ENCODE assay signal across 11 cellular contexts in the genomic region with DNA sequence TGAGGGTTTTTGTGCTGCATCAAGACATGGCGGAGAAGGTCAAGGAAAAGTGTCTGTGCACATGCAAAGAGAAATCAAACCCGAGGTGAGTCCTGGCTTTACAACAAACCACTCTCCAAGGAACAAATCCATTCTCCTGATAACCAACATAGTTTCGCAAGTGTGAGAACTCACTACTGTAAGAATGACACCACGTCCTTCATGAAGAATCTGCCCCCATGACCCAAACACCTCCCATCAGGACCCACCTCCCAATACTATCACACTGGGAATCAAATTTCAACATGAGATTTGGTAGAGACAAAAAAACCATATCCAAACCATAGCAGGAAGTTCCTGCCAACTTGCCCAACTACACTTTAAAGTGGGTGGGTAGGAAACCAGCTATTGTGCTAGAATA. TPM values are rescaled to one million over a fixed set of nuclear protein-coding genes. Genes with fewer than 3 reads are reported as not detected.
DNase-seq lines count a peak whose midpoint lies in the region; ATAC-seq and TF ChIP-seq lines count a peak whose summit lies in the region.
"Had no signal": no experiment of that assay in that cellular context is flagged by ENCODE, and none has a peak within 500 bp of the region (broad histone marks: within the 10 kb centered on the region; RNA-seq: fewer than 3 reads in every experiment).

No MANE protein-coding gene starts in this region.

- no peak overlapping the region for H3K9ac ChIP-seq in IMR-90 (ENCODE audit: low read depth, low read length)

- H3K4me1 Mint-ChIP-seq in Caco-2 (ENCODE audit: low read depth, unreplicated experiment): peaks cover 30% of the 10 kb centered on the region
- peaks cover 39% of the 10 kb centered on the region for H3K4me1 Mint-ChIP-seq in activated T-cell treated with anti-CD3 and anti-CD28 coated beads, Interleukin-2, amount 50 U/mL, for 4 hours (ENCODE audit: low read depth)

- H3K36me3 Mint-ChIP-seq in Caco-2 (ENCODE audit: insufficient read depth, unreplicated experiment): peaks cover 22% of the 10 kb centered on the region
- no peaks in the 10 kb centered on the region for H3K36me3 Mint-ChIP-seq in activated T-cell treated with anti-CD3 and anti-CD28 coated beads, Interleukin-2, amount 50 U/mL, for 4 hours (ENCODE audit: insufficient read depth)

- no peak for ATAC-seq in IMR-90 (ENCODE audit: low read depth)
- ATAC-seq in activated T-cell treated with anti-CD3 and anti-CD28 coated beads, Interleukin-2, amount 50 U/mL, for 4 hours: no peak
- ATAC-seq: activated CD4-positive, CD25-positive, alpha-beta regulatory T cell treated with anti-CD3 and anti-CD28 coated beads, Interleukin-2, amount 50 U/mL, for 24 hours had no signal

- H3K9me3 ChIP-seq in Caco-2 (no peaks in the 10 kb centered on the region), IMR-90 (ENCODE audit: control insufficient read depth, insufficient read depth, low read length) (no peaks in the 10 kb centered on the region), neuron (ENCODE audit: low read length) (no peaks in the 10 kb centered on the region)
- H3K9me3 ChIP-seq: Peyer's patch had no signal

- peak overlapping the region; percentile 15; the same call in 1 of the 2 replicates for H4K5ac ChIP-seq in IMR-90 (ENCODE audit: low read depth, low read length)

- H3K14ac ChIP-seq in IMR-90 (replicated peaks; ENCODE audit: low read depth, low read length): peak overlapping the region; percentile 54

- H4K8ac ChIP-seq in IMR-90 (ENCODE audit: low read depth in 2 of 2, low read length in 2 of 2): peak overlapping the region in 1 of 2 experiments; percentile 62; a peak in 2 of 4 replicates

- no peak for DNase-seq in Caco-2
- DNase-seq in IMR-90: peak; percentile 18
- DNase-seq in choroid plexus epithelial cell (ENCODE audit: low read depth): peak; percentile 34
- no peak for DNase-seq in NCI-H1436 (lab: John Stamatoyannopoulos, UW)
- DNase-seq in activated T-cell treated with anti-CD3 and anti-CD28 coated beads, Interleukin-2, amount 50 U/mL, for 48 hours: no peak
- DNase-seq in activated effector memory CD4-positive, alpha-beta T cell treated with Interleukin-2 at 50 U/mL for 16 hours: no peak
- DNase-seq in activated T-cell treated with anti-CD3 and anti-CD28 coated beads, Interleukin-2, amount 50 U/mL, for 4 hours: no peak
- DNase-seq: activated naive CD4-positive, alpha-beta T cell treated with anti-CD3 and anti-CD28 coated beads for 36 hours; Peyer's patch had no signal

- no peak for TF ChIP-seq RAD21 in IMR-90 (IDR thresholded peaks at IDR 0.05; ENCODE audit: low read length)

- no peak overlapping the region for H3K56ac ChIP-seq in IMR-90 (ENCODE audit: extremely low read depth, insufficient read depth, low read length)

- H3K4me2 ChIP-seq in IMR-90 (ENCODE audit: low read depth, low read length): peak overlapping the region; percentile 59

- H2BK15ac ChIP-seq in IMR-90 (ENCODE audit: low read depth, low read length): no peak overlapping the region

- no CpG with 5 or more reads among the region's 4 CpGs for WGBS in IMR-90 (ENCODE audit: extremely low coverage in 2 of 2, insufficient read length in 1 of 2), 2 experiments

- H3K79me1 ChIP-seq in IMR-90 (ENCODE audit: low read depth in 1 of 2, low read length in 2 of 2): peaks cover 15 to 28% of the 10 kb centered on the region in 2 experiments

- CTCF ChIA-PET in Caco-2 (lab: Charles Lee): interaction anchor here (1.0 to 1.1 kb wide), 2 partner anchors 9 to 104 kb away, joined by 3 to 4 read pairs; no protein-coding TSS in a partner anchor
- CTCF ChIA-PET in IMR-90 (lab: Yijun Ruan, JAX): interaction anchor here (1.1 kb wide), 1 partner anchor 104 kb away, joined by 3 read pairs; no protein-coding TSS in a partner anchor

- peak overlapping the region; percentile 21; the same call in 1 of the 2 replicates for H3K23ac ChIP-seq in IMR-90 (ENCODE audit: low read depth, low read length)

- H2AFZ ChIP-seq in IMR-90 (replicated peaks; ENCODE audit: low read length, poor library complexity): no peak overlapping the region
- H2AFZ ChIP-seq in neuron (ENCODE audit: low read depth, low read length): no peak overlapping the region

- no peak overlapping the region for H2AK9ac ChIP-seq in IMR-90 (replicated peaks; ENCODE audit: low read depth, low read length, poor library complexity)

- H3K27ac Mint-ChIP-seq in Caco-2 (ENCODE audit: unreplicated experiment): no peak overlapping the region
- H3K27ac Mint-ChIP-seq: activated naive CD4-positive, alpha-beta T cell treated with anti-CD3 and anti-CD28 coated beads for 36 hours had no signal

- dilution Hi-C loops in IMR-90 (cut with HindIII; ENCODE audit: low sequenced_read_pairs, unreplicated experiment): no loop called here

- H2BK5ac ChIP-seq in IMR-90 (ENCODE audit: low read depth, low read length, poor library complexity, severe bottlenecking): peak overlapping the region; percentile 97

- intact Hi-C loops in Caco-2 (cut with micrococcal nuclease; ENCODE audit: unreplicated experiment): no loop called here
- intact Hi-C loops in IMR-90 (cut with micrococcal nuclease): no loop called here

- H3K36me3 ChIP-seq in Caco-2 (ENCODE audit: control insufficient read depth, insufficient read depth, low read length) (no peaks in the 10 kb centered on the region), IMR-90 (ENCODE audit: control insufficient read depth, insufficient read depth, low read length) (no peaks in the 10 kb centered on the region), neuron (ENCODE audit: insufficient read depth, low read length) (no peaks in the 10 kb centered on the region)
- H3K36me3 ChIP-seq: Peyer's patch had no signal

- TF ChIP-seq CTCF in Caco-2 (IDR thresholded peaks at IDR 0.05; ENCODE audit: insufficient read depth in 1 of 2, low read depth in 1 of 2, low read length in 1 of 2, severe bottlenecking in 1 of 2, unreplicated experiment in 1 of 2) (no peak), IMR-90 (conservative IDR thresholded peaks at IDR 0.05; ENCODE audit: low read depth, low read length) (no peak), choroid plexus epithelial cell (conservative IDR thresholded peaks at IDR 0.05; ENCODE audit: low read depth, low read length) (no peak)

- H3K4me3 Mint-ChIP-seq in Caco-2 (ENCODE audit: unreplicated experiment): peak overlapping the region; percentile 84
- no peak overlapping the region for H3K4me3 Mint-ChIP-seq in activated T-cell treated with anti-CD3 and anti-CD28 coated beads, Interleukin-2, amount 50 U/mL, for 4 hours

- in situ Hi-C loops in IMR-90 (cut with MboI; ENCODE audit: low sequenced_read_pairs): no loop called here

- no peaks in the 10 kb centered on the region for H3K27me3 Mint-ChIP-seq in Caco-2 (ENCODE audit: insufficient read depth, unreplicated experiment)
- H3K27me3 Mint-ChIP-seq in activated T-cell treated with anti-CD3 and anti-CD28 coated beads, Interleukin-2, amount 50 U/mL, for 4 hours (ENCODE audit: low read depth): no peaks in the 10 kb centered on the region

- no peaks in the 10 kb centered on the region for H3K27me3 ChIP-seq in Caco-2 (replicated peaks; ENCODE audit: control insufficient read depth, insufficient read depth, low read length)
- no peaks in the 10 kb centered on the region for H3K27me3 ChIP-seq in IMR-90 (ENCODE audit: control insufficient read depth, insufficient read depth, low read length)
- H3K27me3 ChIP-seq in neuron (ENCODE audit: insufficient read depth, low read length): no peaks in the 10 kb centered on the region
- H3K27me3 ChIP-seq: Peyer's patch had no signal

- no peak overlapping the region for H4K91ac ChIP-seq in IMR-90 (ENCODE audit: insufficient read depth, low read depth, low read length)

- no peaks in the 10 kb centered on the region for H3K9me3 Mint-ChIP-seq in Caco-2 (ENCODE audit: unreplicated experiment)
- no peaks in the 10 kb centered on the region for H3K9me3 Mint-ChIP-seq in activated T-cell treated with anti-CD3 and anti-CD28 coated beads, Interleukin-2, amount 50 U/mL, for 4 hours
- H3K9me3 Mint-ChIP-seq: activated naive CD4-positive, alpha-beta T cell treated with anti-CD3 and anti-CD28 coated beads for 36 hours had no signal

- H3K4me1 ChIP-seq in Caco-2 (peaks cover 26% of the 10 kb centered on the region), IMR-90 (ENCODE audit: control insufficient read depth, insufficient read depth, low read length) (peaks cover 8% of the 10 kb centered on the region), neuron (ENCODE audit: insufficient read depth, low read length) (peaks cover 25% of the 10 kb centered on the region)

- no peaks in the 10 kb centered on the region; the same call in 1 of the 2 replicates for H4K20me1 ChIP-seq in IMR-90 (ENCODE audit: insufficient read depth, low read length)

- H2BK120ac ChIP-seq in IMR-90 (ENCODE audit: low read depth, low read length): no peak overlapping the region

- H3K4me3 ChIP-seq in Caco-2 (ENCODE audit: low read depth, low read length) (no peak overlapping the region), IMR-90 (ENCODE audit: insufficient read depth, low read depth, low read length) (no peak overlapping the region), choroid plexus epithelial cell (ENCODE audit: low read depth, low read length) (no peak overlapping the region), neuron (ENCODE audit: low read length) (peak overlapping the region; percentile 74)

- POLR2A ChIA-PET in Caco-2 (lab: Charles Lee): no interaction called here
- POLR2A ChIA-PET in IMR-90 (lab: Charles Lee; ENCODE audit: unreplicated experiment): no interaction called here

- H3K4ac ChIP-seq in IMR-90 (ENCODE audit: low read depth, low read length): peak overlapping the region; percentile 40

- H3K27ac ChIP-seq in IMR-90 (ENCODE audit: insufficient read depth, low read length): no peak overlapping the region; the same call in 1 of the 2 replicates

- no peak overlapping the region for H2AK5ac ChIP-seq in IMR-90 (ENCODE audit: low read depth, low read length)

- BruUV-seq in Caco-2 (replicated peaks; lab: Mats Ljungman, UMichigan): no TSS peak
- BruUV-seq in IMR-90 (replicated peaks; lab: Mats Ljungman, UMichigan): no TSS peak

- peaks cover 7% of the 10 kb centered on the region for H3K9me1 ChIP-seq in IMR-90 (ENCODE audit: insufficient read depth, low read length)

- no peak for TF ChIP-seq POLR2A in IMR-90 (IDR thresholded peaks at IDR 0.05; ENCODE audit: low read depth, low read length)

- H2BK20ac ChIP-seq in IMR-90 (ENCODE audit: low read depth, low read length): no peak overlapping the region

- no peak overlapping the region for H3K18ac ChIP-seq in IMR-90 (ENCODE audit: low read depth, low read length)

RNA-seq across cellular contexts. Expression of gene ERC1, which starts 2.4 kb away (rescaled TPM):
- total RNA-seq in Caco-2 (2022): 88.4 and 111 TPM in 2 replicates
- total RNA-seq in IMR-90 (2012; rRNA removed): 25.6 and 27.8 TPM in 2 replicates
- 11.2 and 11.6 TPM in 2 replicates for polyA plus RNA-seq in IMR-90 (2012; rRNA removed)
- 3.9 and 5.0 TPM in 2 replicates for polyA plus RNA-seq in IMR-90 (2012; cell fraction: cytosol; rRNA removed)
- polyA plus RNA-seq in IMR-90 (2012; cell fraction: nucleus; rRNA removed; ENCODE audit: low replicate concordance): 4.5 and 8.7 TPM in 2 replicates
- total RNA-seq in activated T-cell treated with anti-CD3 and anti-CD28 coated beads, Interleukin-2, amount 50 U/mL, for 4 hours: 10 to 100 TPM; 18.7 to 21.9 (median 20.6) TPM

RNA-seq across cellular contexts. Expression of gene RAD52, which starts 39.1 kb away (rescaled TPM):
- total RNA-seq in Caco-2 (2022) (53.8 and 53.9 TPM in 2 replicates), IMR-90 (2012; rRNA removed) (9.7 and 11.3 TPM in 2 replicates)
- 9.3 and 10.7 TPM in 2 replicates for polyA plus RNA-seq in IMR-90 (2012; rRNA removed)
- polyA plus RNA-seq in IMR-90 (2012; cell fraction: cytosol; rRNA removed): 3.9 and 5.7 TPM in 2 replicates
- 42.8 and 44.2 TPM in 2 replicates for polyA plus RNA-seq in IMR-90 (2012; cell fraction: nucleus; rRNA removed; ENCODE audit: low replicate concordance)
- 10 to 100 TPM in 2 of 3 donors, 1 to 10 TPM in 1; 8.0 to 12.1 (median 11.1) TPM for total RNA-seq in activated T-cell treated with anti-CD3 and anti-CD28 coated beads, Interleukin-2, amount 50 U/mL, for 4 hours

Comparison
In these comparisons a context has a peak if more than half of its experiments do, and no peak if none do; other contexts are left out.
1. DNase-seq: peak in IMR-90 (single experiment) and choroid plexus epithelial cell (single experiment); none in Caco-2 (0 of 2), NCI-H1436 (single experiment), activated T-cell treated with anti-CD3 and anti-CD28 coated beads, Interleukin-2, amount 50 U/mL, for 48 hours (0 of 2), activated effector memory CD4-positive, alpha-beta T cell treated with Interleukin-2 at 50 U/mL for 16 hours (single experiment) and activated T-cell treated with anti-CD3 and anti-CD28 coated beads, Interleukin-2, amount 50 U/mL, for 4 hours (single experiment).